ENCODE assay signal across 21 cellular contexts in the genomic region with DNA sequence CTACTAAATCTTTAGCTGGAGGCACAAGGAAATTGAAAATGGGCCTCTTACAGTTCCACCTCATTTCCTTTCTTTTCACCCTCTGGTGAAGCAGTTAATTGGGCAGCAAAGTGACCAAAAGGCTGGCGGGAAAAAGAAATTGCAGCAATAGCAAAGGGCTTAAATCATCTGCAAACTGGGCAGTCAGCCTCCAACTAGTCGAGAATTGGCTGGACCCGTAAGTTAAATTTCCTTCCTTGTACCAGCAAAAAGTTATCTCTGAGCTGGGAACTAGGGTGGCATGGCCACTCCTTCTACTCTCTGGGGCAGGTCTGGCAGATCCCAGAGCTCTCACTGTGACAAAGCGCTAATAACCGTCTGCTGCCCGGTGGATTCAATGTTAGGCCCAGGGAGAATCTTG. TPM values are rescaled to one million over a fixed set of nuclear protein-coding genes. Genes with fewer than 3 reads are reported as not detected.
DNase-seq lines count a peak whose midpoint lies in the region; ATAC-seq and TF ChIP-seq lines count a peak whose summit lies in the region.
"Had no signal": no experiment of that assay in that cellular context is flagged by ENCODE, and none has a peak within 500 bp of the region (broad histone marks: within the 10 kb centered on the region; RNA-seq: fewer than 3 reads in every experiment).

No MANE protein-coding gene starts in this region.

- WGBS in heart left ventricle, 4 donors = 55 to 66% (median 59%) methylated on average over 6 of the region's 6 CpGs
- WGBS in psoas muscle, 3 donors = 27 to 37% (median 34%) methylated on average over 6 of the region's 6 CpGs

- no peaks in the 10 kb centered on the region for H3K27me3 ChIP-seq in heart left ventricle
- H3K27me3 ChIP-seq in psoas muscle (ENCODE audit: insufficient read depth in 3 of 3, low read length in 2 of 3) = no peaks in the 10 kb centered on the region
- H3K27me3 ChIP-seq: right lobe of liver had no signal

- H3K4me1 ChIP-seq in heart left ventricle (peaks cover 0 to 39% (median 23%) of the 10 kb centered on the region in 12 donors), psoas muscle (peaks cover 69% of the 10 kb centered on the region)
- H3K4me1 ChIP-seq: right lobe of liver had no signal

- peak; percentile 31 to 56 (median 51) for ATAC-seq in heart left ventricle
- peak in 3 of 4 donors; percentile 42 to 53 (median 51) for ATAC-seq in psoas muscle
- ATAC-seq in sciatic nerve = no peak
- ATAC-seq in GM18505 (IDR thresholded peaks at IDR 0.05; ENCODE audit: unreplicated experiment) = no peak
- ATAC-seq: right lobe of liver had no signal

- H3K4me3 ChIP-seq in coronary artery (no peak overlapping the region), heart left ventricle (no peak overlapping the region), psoas muscle (peak overlapping the region; percentile 19)
- H3K4me3 ChIP-seq: right lobe of liver had no signal

- peaks cover 7 to 100% (median 99%) of the 10 kb centered on the region in 9 donors for H3K36me3 ChIP-seq in heart left ventricle
- peaks cover 28 to 95% of the 10 kb centered on the region in 2 donors for H3K36me3 ChIP-seq in psoas muscle (ENCODE audit: insufficient read depth in 1 of 2, low read depth in 1 of 2)

- TF ChIP-seq CTCF in coronary artery (IDR thresholded peaks at IDR 0.05) (no peak), heart left ventricle (IDR thresholded peaks at IDR 0.05) (no peak), psoas muscle (IDR thresholded peaks at IDR 0.05) (no peak)

- H3K9me3 ChIP-seq in heart left ventricle = no peaks in the 10 kb centered on the region
- no peaks in the 10 kb centered on the region for H3K9me3 ChIP-seq in psoas muscle
- H3K9me3 ChIP-seq: right lobe of liver had no signal

- peak overlapping the region; percentile 47 to 76 for H3K27ac ChIP-seq in coronary artery
- peak overlapping the region in 11 of 12 donors; percentile 26 to 78 (median 69) for H3K27ac ChIP-seq in heart left ventricle
- H3K27ac ChIP-seq in psoas muscle = peak overlapping the region; percentile 88
- H3K27ac ChIP-seq: right lobe of liver had no signal

- TF ChIP-seq POLR2A in heart left ventricle (IDR thresholded peaks at IDR 0.05) = no peak
- no peak for TF ChIP-seq POLR2A in GM18505 (IDR thresholded peaks at IDR 0.05; ENCODE audit: borderline replicate concordance, extremely low read depth, insufficient read depth, insufficient read length)

- intact Hi-C loops in heart left ventricle (cut with DNase I) = no loop called here
- intact Hi-C loops in psoas muscle (cut with DNase I) = loop anchor here in 1 of 2 donors (5.0 kb wide), 1 partner anchor 36 kb away; no protein-coding TSS in a partner anchor
- intact Hi-C loops in sciatic nerve (cut with DNase I) = loop anchor here (5.0 kb wide), 1 partner anchor 396 kb away; no protein-coding TSS in a partner anchor

- DNase-seq in GM03348 (ENCODE audit: low spot score) (peak; percentile 34), coronary artery (ENCODE audit: low spot score) (no peak), heart left ventricle (peak in 1 of 5 donors; percentile 32), psoas muscle (no peak), sciatic nerve (ENCODE audit: low spot score) (no peak), NCI-H446 treated with DMSO at 0.1 percent for 48 hours (lab: John Stamatoyannopoulos, UW) (no peak), 8988T (no peak)
- DNase-seq: activated CD4-positive, CD25-positive, alpha-beta regulatory T cell treated with anti-CD3 and anti-CD28 coated beads, Interleukin-2, amount 50 U/mL, for 72 hours; activated naive CD4-positive, alpha-beta T cell treated with anti-CD3 and anti-CD28 coated beads, Interleukin-2, amount 50 U/mL, for 16 hours; activated T-cell treated with anti-CD3 and anti-CD28 coated beads, Interleukin-2, amount 50 U/mL, for 48 hours; mammary epithelial cell; NCI-H187 treated with DMSO at 0.1 percent for 48 hours; occipital lobe; right lobe of liver; T1000 had no signal

RNA-seq across cellular contexts. Expression of a gene that starts 33.5 kb away (rescaled TPM):
- total RNA-seq in heart left ventricle (not detected), psoas muscle (not detected), sciatic nerve (not detected)
- polyA plus RNA-seq in heart left ventricle (not detected), psoas muscle (not detected)
- total RNA-seq: chondrocyte, G401, HT-29, mammary epithelial cell, NCI-H460, occipital lobe, right lobe of liver, temporal lobe had no signal
- polyA plus RNA-seq: mammary epithelial cell had no signal

RNA-seq across cellular contexts. Expression of a gene that starts 48.8 kb away (rescaled TPM):
- total RNA-seq in heart left ventricle (1 to 10 TPM; 3.5 to 8.1 (median 5.5) TPM), psoas muscle (1 to 10 TPM; 4.1 to 5.5 (median 4.8) TPM), sciatic nerve (5.2 TPM)
- polyA plus RNA-seq in heart left ventricle (1 to 10 TPM; 1.4 to 3.5 TPM), psoas muscle (1 to 10 TPM in 2 of 3 donors, under 1 TPM in 1; 0.99 to 3.7 (median 3.4) TPM)
- total RNA-seq: HT-29 had no signal

RNA-seq across cellular contexts. Expression of a gene that starts 49.0 kb away (rescaled TPM):
- total RNA-seq in heart left ventricle (100 to 1,000 TPM in 5 of 9 donors, 10 to 100 TPM in 4; 74.6 to 174 (median 105) TPM), psoas muscle (100 to 1,000 TPM in 1 of 4 donors, 10 to 100 TPM in 3; 66.4 to 129 (median 94.2) TPM), sciatic nerve (97.9 TPM)
- polyA plus RNA-seq in heart left ventricle (100 to 1,000 TPM in 1 of 2 donors, 10 to 100 TPM in 1; 36.3 to 206 TPM), psoas muscle (100 to 1,000 TPM in 2 of 3 donors, 10 to 100 TPM in 1; 91.7 to 131 (median 113) TPM)

Comparison
In these comparisons a context has a peak if more than half of its experiments do, and no peak if none do; other contexts are left out.
1. ATAC-seq: peak in heart left ventricle (4 of 4) and psoas muscle (3 of 4); none in sciatic nerve (single experiment) and GM18505 (single experiment).
2. Peak in every context shown above with its lines, with median percentiles within 50 percentile points of each other: H3K27ac ChIP-seq.